1 cellular context compared by ENCODE assay signal in the genomic region with DNA sequence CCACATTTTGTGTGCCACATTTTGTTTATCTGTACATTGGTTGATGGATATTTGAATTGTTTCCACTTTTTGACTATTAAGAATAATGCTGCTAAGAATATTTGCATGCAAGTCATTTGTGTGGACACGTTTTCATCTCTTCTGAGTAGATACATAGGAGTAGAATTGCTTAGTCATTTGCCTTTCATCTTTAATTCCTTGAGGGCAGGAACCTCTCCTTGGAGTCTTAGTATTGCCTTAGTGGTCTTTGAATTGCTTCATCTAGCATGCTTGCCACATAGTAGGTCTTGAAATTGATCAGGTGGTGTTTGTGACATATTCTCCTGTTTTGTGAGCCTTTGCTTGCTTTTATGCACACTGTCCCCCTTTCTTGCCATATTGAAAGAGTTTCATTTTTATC.
TF ChIP-seq lines count a peak whose summit lies in the region.

No MANE protein-coding gene starts in this region.

TF ChIP-seq in SK-N-SH, 30 proteins besides CTCF, POLR2A, EP300 and RAD21 (continued from another document):
- no peak for TF ChIP-seq USF1 (IDR thresholded peaks at IDR 0.05; ENCODE audit: borderline replicate concordance, low read depth)
- no peak for TF ChIP-seq MXI1 (IDR thresholded peaks at IDR 0.05; ENCODE audit: low read depth, low read length)
- no peak for TF ChIP-seq NRF1 (IDR thresholded peaks at IDR 0.05; ENCODE audit: low read depth, low read length)
- TF ChIP-seq JUND (IDR thresholded peaks at IDR 0.05): no peak
- TF ChIP-seq MEF2A (IDR thresholded peaks at IDR 0.05; ENCODE audit: borderline replicate concordance, low read depth): no peak
- no peak for TF ChIP-seq EZH2phosphoT487 (IDR thresholded peaks at IDR 0.05; ENCODE audit: borderline replicate concordance, low read depth)
- TF ChIP-seq RCOR1 (IDR thresholded peaks at IDR 0.05; ENCODE audit: low read length): no peak
- TF ChIP-seq CHD2 (IDR thresholded peaks at IDR 0.05; ENCODE audit: low read length, partially characterized antibody): no peak
- TF ChIP-seq, protein P1, sequence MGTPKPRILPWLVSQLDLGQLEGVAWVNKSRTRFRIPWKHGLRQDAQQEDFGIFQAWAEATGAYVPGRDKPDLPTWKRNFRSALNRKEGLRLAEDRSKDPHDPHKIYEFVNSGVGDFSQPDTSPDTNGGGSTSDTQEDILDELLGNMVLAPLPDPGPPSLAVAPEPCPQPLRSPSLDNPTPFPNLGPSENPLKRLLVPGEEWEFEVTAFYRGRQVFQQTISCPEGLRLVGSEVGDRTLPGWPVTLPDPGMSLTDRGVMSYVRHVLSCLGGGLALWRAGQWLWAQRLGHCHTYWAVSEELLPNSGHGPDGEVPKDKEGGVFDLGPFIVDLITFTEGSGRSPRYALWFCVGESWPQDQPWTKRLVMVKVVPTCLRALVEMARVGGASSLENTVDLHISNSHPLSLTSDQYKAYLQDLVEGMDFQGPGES (IDR thresholded peaks at IDR 0.05; ENCODE audit: low read depth, low read length): no peak
